Comparison of ENCODE assay signal across 1 cellular context in the genomic region with DNA sequence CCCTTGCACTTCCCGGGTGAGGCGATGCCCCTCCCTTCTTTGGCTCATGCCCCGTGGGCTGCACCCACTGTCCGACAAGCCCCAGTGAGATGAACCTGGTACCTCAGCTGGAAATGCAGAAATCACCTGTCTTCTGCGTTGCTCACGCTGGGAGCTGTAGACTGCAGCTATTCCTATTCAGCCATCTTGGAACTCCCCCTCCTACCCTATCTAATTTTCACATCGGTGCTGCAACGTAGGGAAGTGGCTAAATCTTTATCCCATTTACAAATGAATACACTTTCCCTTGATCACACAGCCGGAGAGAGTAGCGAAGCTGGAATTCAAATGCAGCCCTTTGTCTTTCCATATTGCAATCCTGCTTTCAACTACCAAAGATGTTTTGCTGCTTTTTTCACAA.
TF ChIP-seq lines count a peak whose summit lies in the region.

No MANE protein-coding gene starts in this region.

TF ChIP-seq in WTC11, 78 proteins besides CTCF, POLR2A, EP300 and RAD21 (continued from another document):
- TF ChIP-seq, protein P1, sequence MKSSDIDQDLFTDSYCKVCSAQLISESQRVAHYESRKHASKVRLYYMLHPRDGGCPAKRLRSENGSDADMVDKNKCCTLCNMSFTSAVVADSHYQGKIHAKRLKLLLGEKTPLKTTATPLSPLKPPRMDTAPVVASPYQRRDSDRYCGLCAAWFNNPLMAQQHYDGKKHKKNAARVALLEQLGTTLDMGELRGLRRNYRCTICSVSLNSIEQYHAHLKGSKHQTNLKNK (CRISPR knock-in tag; IDR thresholded peaks at IDR 0.05): no peak
- TF ChIP-seq ZNF263 (CRISPR knock-in tag; IDR thresholded peaks at IDR 0.05; ENCODE audit: low read depth): no peak
- no peak for TF ChIP-seq SP1 (CRISPR knock-in tag; conservative IDR thresholded peaks at IDR 0.05)
- no peak for TF ChIP-seq OVOL2 (CRISPR knock-in tag; IDR thresholded peaks at IDR 0.05; ENCODE audit: borderline replicate concordance)
- no peak for TF ChIP-seq ZNF671 (CRISPR knock-in tag; IDR thresholded peaks at IDR 0.05)
- no peak for TF ChIP-seq FOXK1 (CRISPR knock-in tag; IDR thresholded peaks at IDR 0.05)
- no peak for TF ChIP-seq E2F1 (CRISPR knock-in tag; IDR thresholded peaks at IDR 0.05)
- no peak for TF ChIP-seq CREB1 (CRISPR knock-in tag; IDR thresholded peaks at IDR 0.05)
- TF ChIP-seq, protein P2, sequence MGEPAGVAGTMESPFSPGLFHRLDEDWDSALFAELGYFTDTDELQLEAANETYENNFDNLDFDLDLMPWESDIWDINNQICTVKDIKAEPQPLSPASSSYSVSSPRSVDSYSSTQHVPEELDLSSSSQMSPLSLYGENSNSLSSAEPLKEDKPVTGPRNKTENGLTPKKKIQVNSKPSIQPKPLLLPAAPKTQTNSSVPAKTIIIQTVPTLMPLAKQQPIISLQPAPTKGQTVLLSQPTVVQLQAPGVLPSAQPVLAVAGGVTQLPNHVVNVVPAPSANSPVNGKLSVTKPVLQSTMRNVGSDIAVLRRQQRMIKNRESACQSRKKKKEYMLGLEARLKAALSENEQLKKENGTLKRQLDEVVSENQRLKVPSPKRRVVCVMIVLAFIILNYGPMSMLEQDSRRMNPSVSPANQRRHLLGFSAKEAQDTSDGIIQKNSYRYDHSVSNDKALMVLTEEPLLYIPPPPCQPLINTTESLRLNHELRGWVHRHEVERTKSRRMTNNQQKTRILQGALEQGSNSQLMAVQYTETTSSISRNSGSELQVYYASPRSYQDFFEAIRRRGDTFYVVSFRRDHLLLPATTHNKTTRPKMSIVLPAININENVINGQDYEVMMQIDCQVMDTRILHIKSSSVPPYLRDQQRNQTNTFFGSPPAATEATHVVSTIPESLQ (CRISPR knock-in tag; IDR thresholded peaks at IDR 0.05): no peak
- TF ChIP-seq NR2C2 (CRISPR knock-in tag; IDR thresholded peaks at IDR 0.05): no peak
- TF ChIP-seq MXD4 (CRISPR knock-in tag; IDR thresholded peaks at IDR 0.05; ENCODE audit: borderline replicate concordance): no peak
- no peak for TF ChIP-seq ZNF232 (CRISPR knock-in tag; IDR thresholded peaks at IDR 0.05)
- TF ChIP-seq, protein P3, sequence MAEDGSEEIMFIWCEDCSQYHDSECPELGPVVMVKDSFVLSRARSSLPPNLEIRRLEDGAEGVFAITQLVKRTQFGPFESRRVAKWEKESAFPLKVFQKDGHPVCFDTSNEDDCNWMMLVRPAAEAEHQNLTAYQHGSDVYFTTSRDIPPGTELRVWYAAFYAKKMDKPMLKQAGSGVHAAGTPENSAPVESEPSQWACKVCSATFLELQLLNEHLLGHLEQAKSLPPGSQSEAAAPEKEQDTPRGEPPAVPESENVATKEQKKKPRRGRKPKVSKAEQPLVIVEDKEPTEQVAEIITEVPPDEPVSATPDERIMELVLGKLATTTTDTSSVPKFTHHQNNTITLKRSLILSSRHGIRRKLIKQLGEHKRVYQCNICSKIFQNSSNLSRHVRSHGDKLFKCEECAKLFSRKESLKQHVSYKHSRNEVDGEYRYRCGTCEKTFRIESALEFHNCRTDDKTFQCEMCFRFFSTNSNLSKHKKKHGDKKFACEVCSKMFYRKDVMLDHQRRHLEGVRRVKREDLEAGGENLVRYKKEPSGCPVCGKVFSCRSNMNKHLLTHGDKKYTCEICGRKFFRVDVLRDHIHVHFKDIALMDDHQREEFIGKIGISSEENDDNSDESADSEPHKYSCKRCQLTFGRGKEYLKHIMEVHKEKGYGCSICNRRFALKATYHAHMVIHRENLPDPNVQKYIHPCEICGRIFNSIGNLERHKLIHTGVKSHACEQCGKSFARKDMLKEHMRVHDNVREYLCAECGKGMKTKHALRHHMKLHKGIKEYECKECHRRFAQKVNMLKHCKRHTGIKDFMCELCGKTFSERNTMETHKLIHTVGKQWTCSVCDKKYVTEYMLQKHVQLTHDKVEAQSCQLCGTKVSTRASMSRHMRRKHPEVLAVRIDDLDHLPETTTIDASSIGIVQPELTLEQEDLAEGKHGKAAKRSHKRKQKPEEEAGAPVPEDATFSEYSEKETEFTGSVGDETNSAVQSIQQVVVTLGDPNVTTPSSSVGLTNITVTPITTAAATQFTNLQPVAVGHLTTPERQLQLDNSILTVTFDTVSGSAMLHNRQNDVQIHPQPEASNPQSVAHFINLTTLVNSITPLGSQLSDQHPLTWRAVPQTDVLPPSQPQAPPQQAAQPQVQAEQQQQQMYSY (CRISPR knock-in tag; IDR thresholded peaks at IDR 0.05): no peak
- no peak for TF ChIP-seq ZNF423 (CRISPR knock-in tag; IDR thresholded peaks at IDR 0.05)
- no peak for TF ChIP-seq ZNF416 (CRISPR knock-in tag; IDR thresholded peaks at IDR 0.05)
- TF ChIP-seq, protein P4, sequence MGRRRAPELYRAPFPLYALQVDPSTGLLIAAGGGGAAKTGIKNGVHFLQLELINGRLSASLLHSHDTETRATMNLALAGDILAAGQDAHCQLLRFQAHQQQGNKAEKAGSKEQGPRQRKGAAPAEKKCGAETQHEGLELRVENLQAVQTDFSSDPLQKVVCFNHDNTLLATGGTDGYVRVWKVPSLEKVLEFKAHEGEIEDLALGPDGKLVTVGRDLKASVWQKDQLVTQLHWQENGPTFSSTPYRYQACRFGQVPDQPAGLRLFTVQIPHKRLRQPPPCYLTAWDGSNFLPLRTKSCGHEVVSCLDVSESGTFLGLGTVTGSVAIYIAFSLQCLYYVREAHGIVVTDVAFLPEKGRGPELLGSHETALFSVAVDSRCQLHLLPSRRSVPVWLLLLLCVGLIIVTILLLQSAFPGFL (CRISPR knock-in tag; IDR thresholded peaks at IDR 0.05; ENCODE audit: borderline replicate concordance): no peak
